9 cellular contexts compared by ENCODE assay signal in the genomic region with DNA sequence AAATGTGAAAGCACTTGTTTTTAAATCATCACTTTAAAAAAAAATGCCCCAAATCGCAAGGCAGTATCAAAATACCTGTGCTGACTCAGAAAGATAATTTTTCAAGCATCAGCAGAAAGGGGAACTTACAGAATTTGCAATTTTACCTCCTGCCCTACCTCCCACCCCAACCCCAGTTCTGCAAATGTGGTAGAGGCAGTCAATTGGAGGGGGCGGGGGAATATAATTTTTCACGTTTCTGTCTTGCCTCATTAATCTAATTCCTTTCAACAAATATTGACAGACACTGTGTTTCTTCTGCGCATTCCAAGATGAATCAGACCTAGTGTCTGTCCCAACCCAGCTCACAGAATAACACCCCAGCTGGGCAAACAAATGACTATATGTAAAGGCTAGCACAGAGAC.
DNase-seq lines count a peak whose midpoint lies in the region; ATAC-seq, FAIRE-seq and TF ChIP-seq lines count a peak whose summit lies in the region.
"Had no signal": no experiment of that assay in that cellular context is flagged by ENCODE, and none has a peak within 500 bp of the region (broad histone marks: within the 10 kb centered on the region; RNA-seq: fewer than 3 reads in every experiment).

No MANE protein-coding gene starts in this region.

- intact Hi-C loops in GM12878 (cut with micrococcal nuclease; ENCODE audit: unreplicated experiment), result loop anchor here (1.0 kb wide), 1 partner anchor 10 kb away; no protein-coding TSS in a partner anchor

- H3K27me3 Mint-ChIP-seq in T-cell, result peaks cover 0 to 7% of the 10 kb centered on the region in 2 donors
- peaks cover 6% of the 10 kb centered on the region for H3K27me3 Mint-ChIP-seq in endothelial cell (ENCODE audit: unreplicated experiment)

- no peaks in the 10 kb centered on the region for H3K27me3 ChIP-seq in GM12878 (replicated peaks in 1 of 2; ENCODE audit: control insufficient read depth in 2 of 2, insufficient read depth in 2 of 2, low read length in 1 of 2)
- no peaks in the 10 kb centered on the region for H3K27me3 ChIP-seq in gastroesophageal sphincter

- H3K4me3 Mint-ChIP-seq in T-cell (no peak overlapping the region), endothelial cell (ENCODE audit: unreplicated experiment) (no peak overlapping the region)

- no peak overlapping the region for H3K4me3 ChIP-seq in GM12878
- no peak overlapping the region for H3K4me3 ChIP-seq in gastroesophageal sphincter

- in situ Hi-C loops in GM12878 (cut with MboI), result loop anchor here (25.0 kb wide), 1 partner anchor 1360 kb away; no protein-coding TSS in a partner anchor

- no peak for TF ChIP-seq CTCF in GM12878 (IDR thresholded peaks at IDR 0.05 in 2 of 3, conservative IDR thresholded peaks at IDR 0.05 in 1 of 3; ENCODE audit: control insufficient read depth in 2 of 3, extremely low read depth in 1 of 3, insufficient read depth in 1 of 3, low read depth in 3 of 3, low read length in 3 of 3)
- TF ChIP-seq CTCF in endothelial cell (IDR thresholded peaks at IDR 0.05; ENCODE audit: unreplicated experiment), result no peak
- TF ChIP-seq CTCF in gastroesophageal sphincter (IDR thresholded peaks at IDR 0.05), result no peak

- H2AFZ ChIP-seq in GM12878 (ENCODE audit: control insufficient read depth, low read depth, low read length), result no peak overlapping the region

- H3K36me3 Mint-ChIP-seq in T-cell (no peaks in the 10 kb centered on the region), endothelial cell (ENCODE audit: low read depth, unreplicated experiment) (no peaks in the 10 kb centered on the region)

- RAD21 ChIA-PET in GM12878 (lab: Charles Lee; ENCODE audit: unreplicated experiment), result interaction anchor here (0.6 to 8.3 kb wide), 4 partner anchors 11 to 18 kb away, joined by 3 to 121 read pairs (median 10); no protein-coding TSS in a partner anchor

- TF ChIP-seq EP300 in GM12878 (IDR thresholded peaks at IDR 0.05; ENCODE audit: borderline replicate concordance in 1 of 2, control insufficient read depth in 1 of 2, low read depth in 2 of 2, low read length in 2 of 2) (peak; percentile 97), gastroesophageal sphincter (IDR thresholded peaks at IDR 0.05) (no peak)

- H3K4me1 Mint-ChIP-seq in T-cell (peaks cover 0 to 23% (median 8%) of the 10 kb centered on the region in 3 donors), endothelial cell (ENCODE audit: unreplicated experiment) (peaks cover 10% of the 10 kb centered on the region)

- SMC1A ChIA-PET in GM12878 (lab: Charles Lee; ENCODE audit: uncharacterized antibody, unreplicated experiment), result interaction anchor here (0.6 to 22.1 kb wide), 6 partner anchors 12 to 125 kb away, joined by 3 to 578 read pairs (median 4); no protein-coding TSS in a partner anchor

- H3K79me2 ChIP-seq in GM12878 (ENCODE audit: control insufficient read depth, insufficient read depth, low read length), result no peaks in the 10 kb centered on the region; the same call in 1 of the 2 replicates

- H4K20me1 ChIP-seq in GM12878 (ENCODE audit: control insufficient read depth, insufficient read depth), result no peaks in the 10 kb centered on the region

- TF ChIP-seq POLR2A in GM12878 (IDR thresholded peaks at IDR 0.05; ENCODE audit: low read depth, low read length) (no peak), gastroesophageal sphincter (IDR thresholded peaks at IDR 0.05) (no peak)

- peak; percentile 62 for FAIRE-seq in GM12878 (lab: Jason Lieb, UNC)

- H3K4me2 ChIP-seq in GM12878 (ENCODE audit: control insufficient read depth, insufficient read depth), result peak overlapping the region; percentile 66

- H3K9me3 ChIP-seq in GM12878 (replicated peaks; ENCODE audit: control insufficient read depth, insufficient read depth, low read length) (peaks cover 20% of the 10 kb centered on the region), gastroesophageal sphincter (no peaks in the 10 kb centered on the region)

- no peaks in the 10 kb centered on the region for H3K36me3 ChIP-seq in GM12878 (ENCODE audit: control insufficient read depth in 2 of 2, insufficient read depth in 2 of 2, low read length in 1 of 2)
- no peaks in the 10 kb centered on the region for H3K36me3 ChIP-seq in gastroesophageal sphincter

- CTCF ChIA-PET in GM12878 (lab: Yijun Ruan, JAX) (interaction anchor here (0.6 to 1.1 kb wide), 3 partner anchors 13 to 822 kb away, joined by 3 to 4 read pairs (median 4); no protein-coding TSS in a partner anchor), T-cell (lab: Charles Lee) (no interaction called here)

- DNase-seq in EL (peak; percentile 51), GM12878 (ENCODE audit: low read depth, low spot score) (peak; percentile 82), T-cell (no peak), endothelial cell (ENCODE audit: low spot score) (no peak), DMS79 (lab: John Stamatoyannopoulos, UW) (no peak)
- DNase-seq: occipital lobe had no signal

- WGBS in GM12878 (ENCODE audit: insufficient coverage, insufficient replicate concordance, low lambda C conversion rate, missing lambda C conversion rate), result under 1% methylated on average over 4 of the region's 4 CpGs
- WGBS in gastroesophageal sphincter (ENCODE audit: low coverage in 1 of 2), 2 donors, result 25 to 73% methylated on average over 3 to 4 of the region's 4 CpGs

- H3K27ac ChIP-seq in GM12878 (ENCODE audit: control insufficient read depth, insufficient read depth) (peak overlapping the region; percentile 80), gastroesophageal sphincter (no peak overlapping the region)

- H3K27ac Mint-ChIP-seq in T-cell (no peak overlapping the region), endothelial cell (ENCODE audit: unreplicated experiment) (no peak overlapping the region)

- POLR2A ChIA-PET in GM12878 (lab: Charles Lee) (interaction anchor here (0.8 to 7.7 kb wide), 4 partner anchors 9 to 13 kb away, joined by 3 to 76 read pairs (median 5); no protein-coding TSS in a partner anchor), T-cell (lab: Charles Lee) (no interaction called here)

- peak; percentile 71 for ATAC-seq in GM19328 (IDR thresholded peaks at IDR 0.05; ENCODE audit: unreplicated experiment)
- peak; percentile 69 for ATAC-seq in HG03108 (IDR thresholded peaks at IDR 0.05; ENCODE audit: unreplicated experiment)
- ATAC-seq in GM12878, result peak; percentile 78
- ATAC-seq in T-cell (replicated peaks in 1 of 4), result no peak
- no peak for ATAC-seq in gastroesophageal sphincter

- peaks cover 37% of the 10 kb centered on the region for H3K4me1 ChIP-seq in GM12878 (ENCODE audit: control insufficient read depth, insufficient read depth, low read length)
- H3K4me1 ChIP-seq in gastroesophageal sphincter, result no peaks in the 10 kb centered on the region

- no TSS peak for BruUV-seq in GM12878 (replicated peaks; lab: Mats Ljungman, UMichigan)

- no peak overlapping the region; the same call in 1 of the 2 replicates for H3K9ac ChIP-seq in GM12878 (ENCODE audit: control insufficient read depth, insufficient read depth, low read length)

- TF ChIP-seq RAD21 in GM12878 (IDR thresholded peaks at IDR 0.05; ENCODE audit: insufficient read depth, low read depth, low read length), result peak; percentile 25; the same call in 1 of the 2 replicates

- peaks cover 0 to 6% (median 0%) of the 10 kb centered on the region in 3 donors for H3K9me3 Mint-ChIP-seq in T-cell
- H3K9me3 Mint-ChIP-seq in endothelial cell (ENCODE audit: unreplicated experiment), result no peaks in the 10 kb centered on the region

TF ChIP-seq in GM12878, 131 proteins besides CTCF, POLR2A, EP300 and RAD21 (continues in another document):
- TF ChIP-seq, protein P1, sequence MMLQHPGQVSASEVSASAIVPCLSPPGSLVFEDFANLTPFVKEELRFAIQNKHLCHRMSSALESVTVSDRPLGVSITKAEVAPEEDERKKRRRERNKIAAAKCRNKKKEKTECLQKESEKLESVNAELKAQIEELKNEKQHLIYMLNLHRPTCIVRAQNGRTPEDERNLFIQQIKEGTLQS (IDR thresholded peaks at IDR 0.05; ENCODE audit: borderline replicate concordance, extremely low read depth, low read depth, low read length), result no peak
- TF ChIP-seq ZNF24 (IDR thresholded peaks at IDR 0.05), result peak; percentile 43; the same call in 1 of the 2 replicates
- TF ChIP-seq ZNF274 (IDR thresholded peaks at IDR 0.05; ENCODE audit: insufficient read depth, insufficient read length), result no peak
- TF ChIP-seq NFIC (IDR thresholded peaks at IDR 0.05; ENCODE audit: low read depth, low read length), result peak; percentile 99
- TF ChIP-seq, protein P2, sequence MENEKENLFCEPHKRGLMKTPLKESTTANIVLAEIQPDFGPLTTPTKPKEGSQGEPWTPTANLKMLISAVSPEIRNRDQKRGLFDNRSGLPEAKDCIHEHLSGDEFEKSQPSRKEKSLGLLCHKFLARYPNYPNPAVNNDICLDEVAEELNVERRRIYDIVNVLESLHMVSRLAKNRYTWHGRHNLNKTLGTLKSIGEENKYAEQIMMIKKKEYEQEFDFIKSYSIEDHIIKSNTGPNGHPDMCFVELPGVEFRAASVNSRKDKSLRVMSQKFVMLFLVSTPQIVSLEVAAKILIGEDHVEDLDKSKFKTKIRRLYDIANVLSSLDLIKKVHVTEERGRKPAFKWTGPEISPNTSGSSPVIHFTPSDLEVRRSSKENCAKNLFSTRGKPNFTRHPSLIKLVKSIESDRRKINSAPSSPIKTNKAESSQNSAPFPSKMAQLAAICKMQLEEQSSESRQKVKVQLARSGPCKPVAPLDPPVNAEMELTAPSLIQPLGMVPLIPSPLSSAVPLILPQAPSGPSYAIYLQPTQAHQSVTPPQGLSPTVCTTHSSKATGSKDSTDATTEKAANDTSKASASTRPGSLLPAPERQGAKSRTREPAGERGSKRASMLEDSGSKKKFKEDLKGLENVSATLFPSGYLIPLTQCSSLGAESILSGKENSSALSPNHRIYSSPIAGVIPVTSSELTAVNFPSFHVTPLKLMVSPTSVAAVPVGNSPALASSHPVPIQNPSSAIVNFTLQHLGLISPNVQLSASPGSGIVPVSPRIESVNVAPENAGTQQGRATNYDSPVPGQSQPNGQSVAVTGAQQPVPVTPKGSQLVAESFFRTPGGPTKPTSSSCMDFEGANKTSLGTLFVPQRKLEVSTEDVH (IDR thresholded peaks at IDR 0.05; ENCODE audit: low read depth, partially characterized antibody), result peak; percentile 45
- TF ChIP-seq, protein P3, sequence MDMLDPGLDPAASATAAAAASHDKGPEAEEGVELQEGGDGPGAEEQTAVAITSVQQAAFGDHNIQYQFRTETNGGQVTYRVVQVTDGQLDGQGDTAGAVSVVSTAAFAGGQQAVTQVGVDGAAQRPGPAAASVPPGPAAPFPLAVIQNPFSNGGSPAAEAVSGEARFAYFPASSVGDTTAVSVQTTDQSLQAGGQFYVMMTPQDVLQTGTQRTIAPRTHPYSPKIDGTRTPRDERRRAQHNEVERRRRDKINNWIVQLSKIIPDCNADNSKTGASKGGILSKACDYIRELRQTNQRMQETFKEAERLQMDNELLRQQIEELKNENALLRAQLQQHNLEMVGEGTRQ (IDR thresholded peaks at IDR 0.05; ENCODE audit: borderline replicate concordance, low read depth, low read length), result no peak

Comparison
In these comparisons a context has a peak if more than half of its experiments do, and no peak if none do; other contexts are left out.
1. DNase-seq: peak in EL (single experiment) and GM12878 (single experiment); none in T-cell (0 of 34), endothelial cell (single experiment) and DMS79 (single experiment).
2. ATAC-seq: peak in GM19328 (single experiment), HG03108 (single experiment) and GM12878 (single experiment); none in T-cell (0 of 4) and gastroesophageal sphincter (single experiment).